14 cellular contexts compared by ENCODE assay signal in genomic region chr2:230687498-230687897, GRCh38. TPM values are rescaled to one million over a fixed set of nuclear protein-coding genes. Genes with fewer than 3 reads are reported as not detected.
DNase-seq lines count a peak whose midpoint lies in the region; TF ChIP-seq lines count a peak whose summit lies in the region.
"Had no signal": no experiment of that assay in that cellular context is flagged by ENCODE, and none has a peak within 500 bp of the region (broad histone marks: within the 10 kb centered on the region; RNA-seq: fewer than 3 reads in every experiment).

No MANE protein-coding gene starts in this region.

- no peak overlapping the region for H3K27ac ChIP-seq in brain microvascular endothelial cell
- H3K27ac ChIP-seq in mesenchymal stem cell (ENCODE audit: low read length, poor library complexity, severe bottlenecking) = no peak overlapping the region
- no peak overlapping the region for H3K27ac ChIP-seq in dorsolateral prefrontal cortex
- H3K27ac ChIP-seq: esophagus muscularis mucosa, WERI-Rb-1 had no signal

- H4K8ac ChIP-seq in mesenchymal stem cell (ENCODE audit: low read length) = no peak overlapping the region

- no peaks in the 10 kb centered on the region for H3K9me3 ChIP-seq in mesenchymal stem cell (ENCODE audit: control insufficient read depth, low read length)
- H3K9me3 ChIP-seq: esophagus muscularis mucosa had no signal

- no peak overlapping the region for H2BK120ac ChIP-seq in mesenchymal stem cell (ENCODE audit: low read depth, low read length)

- H3K4me2 ChIP-seq in mesenchymal stem cell (ENCODE audit: low read length, poor library complexity, severe bottlenecking) = no peak overlapping the region

- intact Hi-C loops in dorsolateral prefrontal cortex (cut with DNase I) = no loop called here

- H3K4me1 ChIP-seq in mesenchymal stem cell (ENCODE audit: control insufficient read depth, insufficient read depth, low read depth, low read length) = peaks cover 16% of the 10 kb centered on the region

- H3K4me3 ChIP-seq in brain microvascular endothelial cell (ENCODE audit: low read depth, low read length) (no peak overlapping the region), mesenchymal stem cell (ENCODE audit: insufficient read depth in 1 of 2, low read depth in 1 of 2, low read length in 2 of 2) (no peak overlapping the region), dorsolateral prefrontal cortex (no peak overlapping the region)
- H3K4me3 ChIP-seq: esophagus muscularis mucosa had no signal

- peak overlapping the region; percentile 22 for H3K9ac ChIP-seq in mesenchymal stem cell (ENCODE audit: low read length)

- H3K14ac ChIP-seq in mesenchymal stem cell (ENCODE audit: low read length in 2 of 2) = no peak overlapping the region

- no peak overlapping the region for H2BK15ac ChIP-seq in mesenchymal stem cell (ENCODE audit: low read depth, poor library complexity, severe bottlenecking)

- no peaks in the 10 kb centered on the region for H3K79me1 ChIP-seq in mesenchymal stem cell (replicated peaks; ENCODE audit: low read length, poor library complexity, severe bottlenecking)

- no peaks in the 10 kb centered on the region for H3K27me3 ChIP-seq in brain microvascular endothelial cell (replicated peaks)
- H3K27me3 ChIP-seq in mesenchymal stem cell (ENCODE audit: control insufficient read depth in 1 of 2, insufficient read depth in 1 of 2, low read length in 2 of 2) = no peaks in the 10 kb centered on the region
- no peaks in the 10 kb centered on the region for H3K27me3 ChIP-seq in dorsolateral prefrontal cortex
- H3K27me3 ChIP-seq: esophagus muscularis mucosa had no signal

- H2AFZ ChIP-seq in mesenchymal stem cell (ENCODE audit: low read depth, low read length) = no peak overlapping the region

- no peak overlapping the region for H3K23ac ChIP-seq in mesenchymal stem cell (ENCODE audit: low read length in 2 of 2)

- H2BK5ac ChIP-seq in mesenchymal stem cell (ENCODE audit: low read depth, low read length, poor library complexity, severe bottlenecking) = no peak overlapping the region

- TF ChIP-seq CTCF in brain microvascular endothelial cell (IDR thresholded peaks at IDR 0.05; ENCODE audit: low read depth, low read length, missing control alignments) (no peak), dorsolateral prefrontal cortex (IDR thresholded peaks at IDR 0.05 in 54 of 56, conservative IDR thresholded peaks at IDR 0.05 in 2 of 56; ENCODE audit: low read depth in 1 of 56, partially characterized antibody in 56 of 56) (no peak)

- H3K4ac ChIP-seq in mesenchymal stem cell (ENCODE audit: low read depth in 1 of 2, low read length in 2 of 2) = no peak overlapping the region

- in situ Hi-C loops in brain microvascular endothelial cell (cut with HindIII; ENCODE audit: low pct_ligation_motif_present, low sequenced_read_pairs) = no loop called here

- no peak overlapping the region for H2AK5ac ChIP-seq in mesenchymal stem cell (ENCODE audit: low read length, severe bottlenecking)

- H3K18ac ChIP-seq in mesenchymal stem cell (ENCODE audit: low read depth in 1 of 2, low read length in 2 of 2) = no peak overlapping the region

- 50% methylated on average over 5 of the region's 5 CpGs for WGBS in mesenchymal stem cell

- no peak overlapping the region for H4K91ac ChIP-seq in mesenchymal stem cell (ENCODE audit: low read length)

- H3K36me3 ChIP-seq in brain microvascular endothelial cell (replicated peaks) (no peaks in the 10 kb centered on the region), mesenchymal stem cell (ENCODE audit: control insufficient read depth in 1 of 2, insufficient read depth in 2 of 2, low read depth in 1 of 2, low read length in 2 of 2) (no peaks in the 10 kb centered on the region)
- H3K36me3 ChIP-seq: esophagus muscularis mucosa, WERI-Rb-1 had no signal

- H2BK12ac ChIP-seq in mesenchymal stem cell (ENCODE audit: low read length in 2 of 2) = peak overlapping the region in 1 of 2 experiments; percentile 9

- DNase-seq in AG08395 (ENCODE audit: low spot score) (peak; percentile 29), LHCN-M2 (ENCODE audit: low read depth) (peak; percentile 38), brain microvascular endothelial cell (peak; percentile 17), mesenchymal stem cell (peak; percentile 66), dorsolateral prefrontal cortex (no peak), RKO (ENCODE audit: low spot score) (no peak), NCI-H2107 (lab: John Stamatoyannopoulos, UW) (no peak)
- DNase-seq in stimulated activated CD8-positive, alpha-beta memory T cell treated with anti-CD3 and anti-CD28 coated beads, Interleukin-4, amount 100 ng/mL, for 48 hours = no peak
- DNase-seq: GDM1, immature natural killer cell, NCI-H524, Right ventricle myocardium superior, WERI-Rb-1 had no signal

RNA-seq across cellular contexts. Expression of gene CAB39, which starts 25.1 kb away (rescaled TPM):
- total RNA-seq in LHCN-M2 (2014; rRNA removed) (40.1 and 41.0 TPM in 2 replicates), dorsolateral prefrontal cortex (100 to 1,000 TPM in 92 of 120 experiments, 10 to 100 TPM in 28; 57.4 to 149 (median 113) TPM)
- polyA plus RNA-seq in LHCN-M2 (2012) = 12.6 TPM
- polyA plus RNA-seq in mesenchymal stem cell (2013, experiment 1 of 2) = 33.1 TPM
- 34.4 TPM for polyA plus RNA-seq in mesenchymal stem cell (2013, experiment 2 of 2)

Comparison
In these comparisons a context has a peak if more than half of its experiments do, and no peak if none do; other contexts are left out.
1. DNase-seq: peak in AG08395 (single experiment), LHCN-M2 (single experiment), brain microvascular endothelial cell (single experiment) and mesenchymal stem cell (single experiment); none in dorsolateral prefrontal cortex (0 of 10), RKO (single experiment), NCI-H2107 (single experiment) and stimulated activated CD8-positive, alpha-beta memory T cell treated with anti-CD3 and anti-CD28 coated beads, Interleukin-4, amount 100 ng/mL, for 48 hours (single experiment).